18 cellular contexts compared by ENCODE assay signal in the genomic region with DNA sequence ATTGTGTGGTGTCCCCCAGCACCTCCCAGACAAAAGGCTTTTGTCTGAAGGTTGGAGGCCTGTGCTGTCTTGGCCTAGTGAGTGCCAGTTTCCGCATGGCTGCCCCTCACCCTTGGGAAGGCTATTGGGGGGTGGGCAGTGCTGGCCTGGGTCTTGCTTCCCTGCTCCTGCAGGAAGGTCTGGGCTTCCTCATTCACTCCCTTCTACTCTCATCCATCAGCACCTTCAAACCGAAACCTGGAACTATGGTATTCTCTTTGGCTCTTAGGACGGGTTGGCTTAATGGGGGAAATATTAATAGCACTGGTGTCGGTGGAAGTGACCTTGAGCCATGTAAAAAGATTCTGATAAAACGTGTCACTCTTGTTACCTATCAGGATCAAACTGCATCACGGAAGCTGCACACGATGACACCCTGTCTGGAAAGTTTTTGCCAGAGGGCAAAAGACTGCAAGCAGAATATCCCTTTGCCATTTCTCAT. TPM values are rescaled to one million over a fixed set of nuclear protein-coding genes. Genes with fewer than 3 reads are reported as not detected.
DNase-seq lines count a peak whose midpoint lies in the region; ATAC-seq and TF ChIP-seq lines count a peak whose summit lies in the region.
"Had no signal": no experiment of that assay in that cellular context is flagged by ENCODE, and none has a peak within 500 bp of the region (broad histone marks: within the 10 kb centered on the region; RNA-seq: fewer than 3 reads in every experiment).

No MANE protein-coding gene starts in this region.

- no peak for TF ChIP-seq POLR2A in testis (IDR thresholded peaks at IDR 0.05)

- no peaks in the 10 kb centered on the region for H3K36me3 ChIP-seq in adipocyte (ENCODE audit: control insufficient read depth, insufficient read depth, low read length, severe bottlenecking)
- no peaks in the 10 kb centered on the region for H3K36me3 ChIP-seq in testis (ENCODE audit: low read depth, missing control alignments)
- H3K36me3 ChIP-seq: BLaER1 had no signal

- intact Hi-C loops in testis (cut with DNase I; ENCODE audit: low total_unique reads): loop anchor here (5.0 kb wide), 2 partner anchors 106 to 476 kb away; a partner anchor contains a TSS

- H3K4me3 ChIP-seq in adipocyte (ENCODE audit: low read length): no peak overlapping the region
- H3K4me3 ChIP-seq in testis: no peak overlapping the region
- H3K4me3 ChIP-seq: BLaER1, skin epidermis had no signal

- H3K27ac ChIP-seq in testis: peak overlapping the region; percentile 82 to 88
- H3K27ac ChIP-seq: BLaER1 had no signal

- H3K27me3 ChIP-seq in adipocyte (replicated peaks; ENCODE audit: control insufficient read depth, insufficient read depth, low read length) (no peaks in the 10 kb centered on the region), testis (no peaks in the 10 kb centered on the region)
- H3K27me3 ChIP-seq: BLaER1 had no signal

- ATAC-seq in HG02870 (IDR thresholded peaks at IDR 0.05; ENCODE audit: unreplicated experiment) (no peak), HG02884 (IDR thresholded peaks at IDR 0.05; ENCODE audit: unreplicated experiment) (no peak), HG03378 (IDR thresholded peaks at IDR 0.05; ENCODE audit: unreplicated experiment) (no peak)
- ATAC-seq: HCT116; naive thymus-derived CD8-positive, alpha-beta T cell had no signal

- DNase-seq in adipocyte (ENCODE audit: low read depth) (no peak), globus pallidus (ENCODE audit: low spot score) (peak; percentile 78), midbrain (lab: John Stamatoyannopoulos, UW) (peak; percentile 37), testis (no peak), HK-2 (ENCODE audit: unreplicated experiment) (no peak)
- DNase-seq: activated naive CD4-positive, alpha-beta T cell; DMS79; kidney glomerular epithelial cell; naive thymus-derived CD8-positive, alpha-beta T cell; NCI-H146; NCI-H524; stimulated activated naive CD4-positive, alpha-beta T cell treated with Interleukin-2 at 50 U/mL for 16 hours had no signal

- WGBS in testis, 2 donors: 53 to 65% methylated on average over 7 of the region's 7 CpGs

- no peaks in the 10 kb centered on the region for H3K9me3 ChIP-seq in adipocyte (ENCODE audit: control insufficient read depth, low read length)
- H3K9me3 ChIP-seq in testis: no peaks in the 10 kb centered on the region

- no peak for TF ChIP-seq CTCF in testis (IDR thresholded peaks at IDR 0.05)

- H3K4me1 ChIP-seq in adipocyte (ENCODE audit: control insufficient read depth, insufficient read depth, low read length) (peaks cover 58% of the 10 kb centered on the region), testis (peaks cover 29% of the 10 kb centered on the region)

- H3K9ac ChIP-seq in adipocyte (ENCODE audit: low read length): peak overlapping the region; percentile 85
- H3K9ac ChIP-seq: BLaER1 had no signal

RNA-seq across cellular contexts. Expression of a gene that starts 34.0 kb away (rescaled TPM):
- 1 to 10 TPM; 4.5 to 5.4 TPM for total RNA-seq in testis
- polyA plus RNA-seq in testis (ENCODE audit: insufficient read depth, low read depth, low replicate concordance): 15.0 TPM

Comparison
In these comparisons a context has a peak if more than half of its experiments do, and no peak if none do; other contexts are left out.
1. DNase-seq: peak in globus pallidus (single experiment) and midbrain (single experiment); none in adipocyte (single experiment), testis (single experiment) and HK-2 (single experiment).